17 cellular contexts compared by ENCODE assay signal in genomic region chr3:12437223-12437605, GRCh38.
"Had no signal": no experiment of that assay in that cellular context is flagged by ENCODE, and none has a peak within 500 bp of the region (broad histone marks: within the 10 kb centered on the region; RNA-seq: fewer than 3 reads in every experiment).

No MANE protein-coding gene starts in this region.

- H3K27ac ChIP-seq: left lung, neutrophil, upper lobe of right lung had no signal

- DNase-seq: activated CD4-positive, alpha-beta T cell treated with anti-CD3 and anti-CD28 coated beads for 36 hours; activated CD8-positive, alpha-beta T cell treated with anti-CD3 and anti-CD28 coated beads for 36 hours; activated effector memory CD4-positive, alpha-beta T cell treated with anti-CD3 and anti-CD28 coated beads, Interleukin-2, amount 50 U/mL, for 16 hours; activated T-cell treated with anti-CD3 and anti-CD28 coated beads, Interleukin-2, amount 50 U/mL, for 4 hours; erythroblast; left lung; mucosa of descending colon; naive thymus-derived CD8-positive, alpha-beta T cell; stimulated activated CD4-positive, alpha-beta T cell treated with anti-CD3 and anti-CD28 coated beads, Interleukin-4, amount 100 ng/mL, for 4 hours; stimulated activated CD8-positive, alpha-beta memory T cell treated with anti-CD3 and anti-CD28 coated beads, Interleukin-4, amount 100 ng/mL, for 48 hours; stimulated activated naive CD4-positive, alpha-beta T cell treated with Interleukin-2 at 50 U/mL for 16 hours; T-helper 2 cell; upper lobe of right lung had no signal

- H3K9me3 ChIP-seq: breast epithelium, mucosa of descending colon, neutrophil, upper lobe of right lung had no signal

- ATAC-seq: activated CD4-positive, alpha-beta T cell treated with anti-CD3 and anti-CD28 coated beads for 36 hours; activated CD8-positive, alpha-beta T cell treated with anti-CD3 and anti-CD28 coated beads for 36 hours; activated naive CD4-positive, alpha-beta T cell treated with anti-CD3 and anti-CD28 coated beads, Interleukin-2, amount 50 U/mL, for 72 hours; activated T-cell treated with anti-CD3 and anti-CD28 coated beads, Interleukin-2, amount 50 U/mL, for 4 hours; mucosa of descending colon; naive thymus-derived CD8-positive, alpha-beta T cell had no signal

- H3K4me3 ChIP-seq: left lung, mucosa of descending colon, smooth muscle cell, upper lobe of right lung had no signal

- H3K4me1 ChIP-seq: breast epithelium, left lung, upper lobe of right lung had no signal

- H3K27me3 ChIP-seq: breast epithelium, left lung, upper lobe of right lung had no signal

- H3K36me3 ChIP-seq: breast epithelium, left lung, neutrophil, upper lobe of right lung had no signal

- H3K4me2 ChIP-seq: smooth muscle cell had no signal
